In the genomic region with DNA sequence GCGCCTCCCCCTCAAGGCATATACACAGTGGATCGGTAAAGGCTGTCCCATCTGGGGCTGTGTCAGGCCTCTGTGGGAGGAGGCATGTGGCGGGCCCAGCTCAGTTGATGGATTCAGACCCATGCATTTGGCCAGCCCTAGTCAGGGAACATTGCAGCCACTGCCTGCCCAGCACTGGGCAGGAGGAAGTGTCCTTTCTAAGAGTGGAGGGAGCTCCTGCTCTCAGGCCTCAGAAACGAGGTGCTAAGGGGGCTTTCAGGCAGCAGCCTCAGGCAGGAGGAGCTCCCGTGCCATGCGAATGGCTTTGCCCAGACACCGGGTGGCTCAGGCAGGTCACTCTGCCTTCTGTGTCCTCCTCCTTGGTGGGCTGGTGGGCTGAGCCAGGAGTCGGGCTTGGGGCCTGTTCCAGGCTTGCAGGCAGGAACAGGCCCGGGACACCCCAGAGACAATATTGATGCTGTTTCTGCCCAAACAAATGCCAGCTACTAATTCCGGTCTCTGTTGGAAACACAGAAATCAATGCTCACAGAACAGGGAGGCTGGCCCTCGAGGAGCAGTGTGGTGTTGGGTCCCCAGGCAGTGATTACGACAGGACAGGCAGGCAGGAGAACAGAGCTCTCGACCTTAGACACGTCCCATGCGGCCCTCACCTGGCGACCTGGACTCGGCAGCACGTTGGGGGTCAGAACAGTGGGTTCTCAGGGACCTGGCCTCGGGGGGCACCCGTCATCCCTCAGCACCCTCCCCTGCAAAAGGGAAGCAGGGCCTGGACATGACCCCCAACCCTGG, we compare ENCODE assay signal across 1 cellular context.
A peak's percentile ranks its signal among the peaks of the same experiment; 100 is the strongest.
TF ChIP-seq lines count a peak whose summit lies in the region.

No MANE protein-coding gene starts in this region.

TF ChIP-seq in K562, 482 proteins besides CTCF, POLR2A, EP300 and RAD21 (continued from another document and continues in another):
- TF ChIP-seq TCF15 (CRISPR knock-in tag; IDR thresholded peaks at IDR 0.05) (no peak), GABPB1 (CRISPR knock-in tag; IDR thresholded peaks at IDR 0.05) (peak; percentile 51), ELF2 (CRISPR knock-in tag; IDR thresholded peaks at IDR 0.05) (no peak), RAD51 (IDR thresholded peaks at IDR 0.05; ENCODE audit: borderline replicate concordance, low read depth) (no peak), ZBTB1 (CRISPR knock-in tag; IDR thresholded peaks at IDR 0.05; ENCODE audit: borderline replicate concordance, low read depth) (peak; percentile 66; the same call in 1 of the 2 replicates), KDM4B (IDR thresholded peaks at IDR 0.05; ENCODE audit: borderline replicate concordance in 2 of 2, low read depth in 1 of 2) (no peak), FUS (optimal IDR thresholded peaks at IDR 0.05; ENCODE audit: low read depth, low read length) (no peak), RNF2 (IDR thresholded peaks at IDR 0.05) (no peak), FOXP1 (CRISPR knock-in tag; IDR thresholded peaks at IDR 0.05) (peak; percentile 78; the same call in 1 of the 2 replicates), ZNF592 (IDR thresholded peaks at IDR 0.05) (no peak), POLR2B (IDR thresholded peaks at IDR 0.05; ENCODE audit: low read depth, partially characterized antibody) (no peak), ZNF830 (CRISPR knock-in tag; IDR thresholded peaks at IDR 0.05) (no peak), KLF6 (CRISPR knock-in tag; IDR thresholded peaks at IDR 0.05; ENCODE audit: borderline replicate concordance) (no peak), MYBL2 (IDR thresholded peaks at IDR 0.05; ENCODE audit: low read depth) (no peak), MYBL2 (CRISPR knock-in tag; IDR thresholded peaks at IDR 0.05; ENCODE audit: borderline replicate concordance) (no peak), ZFP36 (IDR thresholded peaks at IDR 0.05; ENCODE audit: low read depth, low read length, partially characterized antibody) (peak; percentile 3), PHF8 (IDR thresholded peaks at IDR 0.05; ENCODE audit: borderline replicate concordance, low read length) (no peak; the same call in 1 of the 2 replicates), ZKSCAN8 (CRISPR knock-in tag; IDR thresholded peaks at IDR 0.05) (no peak), PRMT5 (CRISPR knock-in tag; IDR thresholded peaks at IDR 0.05) (no peak), SRF (CRISPR knock-in tag; IDR thresholded peaks at IDR 0.05) (no peak), NR2C2 (CRISPR knock-in tag; IDR thresholded peaks at IDR 0.05) (no peak), NR2C2 (tag; IDR thresholded peaks at IDR 0.05) (no peak), ZNF253 (CRISPR knock-in tag; conservative IDR thresholded peaks at IDR 0.05) (no peak), ADNP (tag; IDR thresholded peaks at IDR 0.05) (no peak), ZNF232 (CRISPR knock-in tag; IDR thresholded peaks at IDR 0.05) (no peak), SIRT6 (IDR thresholded peaks at IDR 0.05; ENCODE audit: low read depth, low read length) (no peak), ZNF444 (CRISPR knock-in tag; IDR thresholded peaks at IDR 0.05) (no peak), ZNF124 (CRISPR knock-in tag; IDR thresholded peaks at IDR 0.05) (0 out of 2 replicates have a peak, but pooled peaks have one; percentile 13), NR4A1 (CRISPR knock-in tag; IDR thresholded peaks at IDR 0.05) (no peak), NR4A1 (tag; IDR thresholded peaks at IDR 0.05) (no peak), CCNT2 (IDR thresholded peaks at IDR 0.05; ENCODE audit: borderline replicate concordance, extremely low read depth, insufficient read length, low read depth, low read length) (no peak), NCOR1 (IDR thresholded peaks at IDR 0.05) (no peak), GATAD2B (IDR thresholded peaks at IDR 0.05; ENCODE audit: borderline replicate concordance) (no peak), ZC3H4 (CRISPR knock-in tag; IDR thresholded peaks at IDR 0.05; ENCODE audit: borderline replicate concordance) (peak; percentile 71; the same call in 1 of the 2 replicates), SMAD2 (IDR thresholded peaks at IDR 0.05; ENCODE audit: low read depth, low read length) (no peak), POLR3G (IDR thresholded peaks at IDR 0.05; ENCODE audit: extremely low read depth, insufficient read length, insufficient replicate concordance) (no peak), U2AF1 (optimal IDR thresholded peaks at IDR 0.05; ENCODE audit: low read depth, low read length) (no peak), TEAD4 (IDR thresholded peaks at IDR 0.05; ENCODE audit: low read length) (no peak), TEAD4 (CRISPR knock-in tag; IDR thresholded peaks at IDR 0.05; ENCODE audit: borderline replicate concordance) (peak; percentile 94), CREM (IDR thresholded peaks at IDR 0.05; ENCODE audit: low read depth) (0 out of 2 replicates have a peak, but pooled peaks have one; percentile 22), TAF15 (IDR thresholded peaks at IDR 0.05; ENCODE audit: low read depth, low read length) (0 out of 2 replicates have a peak, but pooled peaks have one; percentile 14), POLR2AphosphoS5 (IDR thresholded peaks at IDR 0.05; ENCODE audit: control insufficient read depth, insufficient read depth, low read depth, low read length) (no peak), RBM14 (IDR thresholded peaks at IDR 0.05; ENCODE audit: borderline replicate concordance, insufficient read depth, low read depth, low read length) (0 out of 2 replicates have a peak, but pooled peaks have one; percentile 13), SMARCC2 (IDR thresholded peaks at IDR 0.05; ENCODE audit: low read depth) (no peak), KLF1 (tag; IDR thresholded peaks at IDR 0.05) (no peak), SFPQ (IDR thresholded peaks at IDR 0.05; ENCODE audit: low read depth, low read length) (no peak), NFXL1 (CRISPR knock-in tag; IDR thresholded peaks at IDR 0.05) (no peak), ZNF175 (CRISPR knock-in tag; IDR thresholded peaks at IDR 0.05; ENCODE audit: low read depth) (no peak), NCOA4 (IDR thresholded peaks at IDR 0.05; ENCODE audit: partially characterized antibody) (no peak)
- TF ChIP-seq, protein P1, sequence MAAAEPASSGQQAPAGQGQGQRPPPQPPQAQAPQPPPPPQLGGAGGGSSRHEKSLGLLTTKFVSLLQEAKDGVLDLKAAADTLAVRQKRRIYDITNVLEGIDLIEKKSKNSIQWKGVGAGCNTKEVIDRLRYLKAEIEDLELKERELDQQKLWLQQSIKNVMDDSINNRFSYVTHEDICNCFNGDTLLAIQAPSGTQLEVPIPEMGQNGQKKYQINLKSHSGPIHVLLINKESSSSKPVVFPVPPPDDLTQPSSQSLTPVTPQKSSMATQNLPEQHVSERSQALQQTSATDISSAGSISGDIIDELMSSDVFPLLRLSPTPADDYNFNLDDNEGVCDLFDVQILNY (CRISPR knock-in tag; IDR thresholded peaks at IDR 0.05), result no peak
- TF ChIP-seq, protein P2, sequence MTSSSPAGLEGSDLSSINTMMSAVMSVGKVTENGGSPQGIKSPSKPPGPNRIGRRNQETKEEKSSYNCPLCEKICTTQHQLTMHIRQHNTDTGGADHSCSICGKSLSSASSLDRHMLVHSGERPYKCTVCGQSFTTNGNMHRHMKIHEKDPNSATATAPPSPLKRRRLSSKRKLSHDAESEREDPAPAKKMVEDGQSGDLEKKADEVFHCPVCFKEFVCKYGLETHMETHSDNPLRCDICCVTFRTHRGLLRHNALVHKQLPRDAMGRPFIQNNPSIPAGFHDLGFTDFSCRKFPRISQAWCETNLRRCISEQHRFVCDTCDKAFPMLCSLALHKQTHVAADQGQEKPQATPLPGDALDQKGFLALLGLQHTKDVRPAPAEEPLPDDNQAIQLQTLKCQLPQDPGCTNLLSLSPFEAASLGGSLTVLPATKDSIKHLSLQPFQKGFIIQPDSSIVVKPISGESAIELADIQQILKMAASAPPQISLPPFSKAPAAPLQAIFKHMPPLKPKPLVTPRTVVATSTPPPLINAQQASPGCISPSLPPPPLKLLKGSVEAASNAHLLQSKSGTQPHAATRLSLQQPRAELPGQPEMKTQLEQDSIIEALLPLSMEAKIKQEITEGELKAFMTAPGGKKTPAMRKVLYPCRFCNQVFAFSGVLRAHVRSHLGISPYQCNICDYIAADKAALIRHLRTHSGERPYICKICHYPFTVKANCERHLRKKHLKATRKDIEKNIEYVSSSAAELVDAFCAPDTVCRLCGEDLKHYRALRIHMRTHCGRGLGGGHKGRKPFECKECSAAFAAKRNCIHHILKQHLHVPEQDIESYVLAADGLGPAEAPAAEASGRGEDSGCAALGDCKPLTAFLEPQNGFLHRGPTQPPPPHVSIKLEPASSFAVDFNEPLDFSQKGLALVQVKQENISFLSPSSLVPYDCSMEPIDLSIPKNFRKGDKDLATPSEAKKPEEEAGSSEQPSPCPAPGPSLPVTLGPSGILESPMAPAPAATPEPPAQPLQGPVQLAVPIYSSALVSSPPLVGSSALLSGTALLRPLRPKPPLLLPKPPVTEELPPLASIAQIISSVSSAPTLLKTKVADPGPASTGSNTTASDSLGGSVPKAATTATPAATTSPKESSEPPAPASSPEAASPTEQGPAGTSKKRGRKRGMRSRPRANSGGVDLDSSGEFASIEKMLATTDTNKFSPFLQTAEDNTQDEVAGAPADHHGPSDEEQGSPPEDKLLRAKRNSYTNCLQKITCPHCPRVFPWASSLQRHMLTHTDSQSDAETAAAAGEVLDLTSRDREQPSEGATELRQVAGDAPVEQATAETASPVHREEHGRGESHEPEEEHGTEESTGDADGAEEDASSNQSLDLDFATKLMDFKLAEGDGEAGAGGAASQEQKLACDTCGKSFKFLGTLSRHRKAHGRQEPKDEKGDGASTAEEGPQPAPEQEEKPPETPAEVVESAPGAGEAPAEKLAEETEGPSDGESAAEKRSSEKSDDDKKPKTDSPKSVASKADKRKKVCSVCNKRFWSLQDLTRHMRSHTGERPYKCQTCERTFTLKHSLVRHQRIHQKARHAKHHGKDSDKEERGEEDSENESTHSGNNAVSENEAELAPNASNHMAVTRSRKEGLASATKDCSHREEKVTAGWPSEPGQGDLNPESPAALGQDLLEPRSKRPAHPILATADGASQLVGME (CRISPR knock-in tag; IDR thresholded peaks at IDR 0.05), result no peak
- TF ChIP-seq, protein P3, sequence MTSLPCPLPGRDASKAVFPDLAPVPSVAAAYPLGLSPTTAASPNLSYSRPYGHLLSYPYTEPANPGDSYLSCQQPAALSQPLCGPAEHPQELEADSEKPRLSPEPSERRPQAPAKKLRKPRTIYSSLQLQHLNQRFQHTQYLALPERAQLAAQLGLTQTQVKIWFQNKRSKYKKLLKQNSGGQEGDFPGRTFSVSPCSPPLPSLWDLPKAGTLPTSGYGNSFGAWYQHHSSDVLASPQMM (CRISPR knock-in tag; IDR thresholded peaks at IDR 0.05), result no peak
- TF ChIP-seq, protein P4, sequence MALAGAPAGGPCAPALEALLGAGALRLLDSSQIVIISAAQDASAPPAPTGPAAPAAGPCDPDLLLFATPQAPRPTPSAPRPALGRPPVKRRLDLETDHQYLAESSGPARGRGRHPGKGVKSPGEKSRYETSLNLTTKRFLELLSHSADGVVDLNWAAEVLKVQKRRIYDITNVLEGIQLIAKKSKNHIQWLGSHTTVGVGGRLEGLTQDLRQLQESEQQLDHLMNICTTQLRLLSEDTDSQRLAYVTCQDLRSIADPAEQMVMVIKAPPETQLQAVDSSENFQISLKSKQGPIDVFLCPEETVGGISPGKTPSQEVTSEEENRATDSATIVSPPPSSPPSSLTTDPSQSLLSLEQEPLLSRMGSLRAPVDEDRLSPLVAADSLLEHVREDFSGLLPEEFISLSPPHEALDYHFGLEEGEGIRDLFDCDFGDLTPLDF (CRISPR knock-in tag; IDR thresholded peaks at IDR 0.05), result no peak
